ENCODE assay signal across 23 cellular contexts in genomic region chr1:40917995-40918711, GRCh38. TPM values are rescaled to one million over a fixed set of nuclear protein-coding genes. Genes with fewer than 3 reads are reported as not detected.
DNase-seq lines count a peak whose midpoint lies in the region; ATAC-seq, FAIRE-seq and TF ChIP-seq lines count a peak whose summit lies in the region.
"Had no signal": no experiment of that assay in that cellular context is flagged by ENCODE, and none has a peak within 500 bp of the region (broad histone marks: within the 10 kb centered on the region; RNA-seq: fewer than 3 reads in every experiment).

No MANE protein-coding gene starts in this region.

- no peak overlapping the region for H2BK120ac ChIP-seq in IMR-90 (ENCODE audit: low read depth, low read length)

- WGBS in IMR-90 (ENCODE audit: extremely low coverage in 2 of 2, insufficient read length in 1 of 2), 2 experiments = 70% methylated on average over 4 of the region's 6 CpGs; no CpG with 5 or more reads in 1 of the 2 experiments
- WGBS in body of pancreas, 2 donors = 79 to 91% methylated on average over 4 to 6 of the region's 6 CpGs

- FAIRE-seq in H54 (lab: Jason Lieb, UNC) = no peak
- FAIRE-seq: GM12878 had no signal

- no peaks in the 10 kb centered on the region for H3K79me1 ChIP-seq in IMR-90 (ENCODE audit: low read depth in 1 of 2, low read length in 2 of 2)

- no peak overlapping the region for H3K18ac ChIP-seq in IMR-90 (ENCODE audit: low read depth, low read length)

- H2AK5ac ChIP-seq in IMR-90 (ENCODE audit: low read depth, low read length) = no peak overlapping the region

- dilution Hi-C loops in IMR-90 (cut with HindIII; ENCODE audit: low sequenced_read_pairs, unreplicated experiment) = no loop called here

- H3K9me3 ChIP-seq in IMR-90 (ENCODE audit: control insufficient read depth, insufficient read depth, low read length) = no peaks in the 10 kb centered on the region
- no peaks in the 10 kb centered on the region for H3K9me3 ChIP-seq in body of pancreas
- H3K9me3 ChIP-seq: BLaER1, Caco-2, SJSA1 had no signal

- H3K27me3 ChIP-seq in IMR-90 (ENCODE audit: control insufficient read depth, insufficient read depth, low read length) (peaks cover 10% of the 10 kb centered on the region), body of pancreas (no peaks in the 10 kb centered on the region)
- H3K27me3 ChIP-seq: BLaER1, SJSA1 had no signal

- no peak for ATAC-seq in IMR-90 (ENCODE audit: low read depth)
- ATAC-seq in body of pancreas = no peak
- ATAC-seq: GM12878, Right ventricle myocardium inferior had no signal

- POLR2A ChIA-PET in IMR-90 (lab: Charles Lee; ENCODE audit: unreplicated experiment) = no interaction called here

- H3K23ac ChIP-seq in IMR-90 (ENCODE audit: low read depth, low read length) = no peak overlapping the region

- intact Hi-C loops in IMR-90 (cut with micrococcal nuclease) (no loop called here), body of pancreas (cut with DNase I) (no loop called here)

- no peak overlapping the region for H3K4me2 ChIP-seq in IMR-90 (ENCODE audit: low read depth, low read length)
- H3K4me2 ChIP-seq: BLaER1 had no signal

- H3K4me3 ChIP-seq in IMR-90 (ENCODE audit: insufficient read depth, low read depth, low read length) (no peak overlapping the region), body of pancreas (no peak overlapping the region)
- H3K4me3 ChIP-seq: BLaER1, GM12878, SJSA1 had no signal

- no peak overlapping the region for H4K5ac ChIP-seq in IMR-90 (ENCODE audit: low read depth, low read length)

- no peak overlapping the region for H3K9ac ChIP-seq in IMR-90 (ENCODE audit: low read depth, low read length)
- H3K9ac ChIP-seq: BLaER1 had no signal

- no peak for DNase-seq in IMR-90
- DNase-seq in body of pancreas = no peak
- peak; percentile 64 for DNase-seq in mesenteric fat pad (ENCODE audit: low spot score)
- DNase-seq in substantia nigra (lab: John Stamatoyannopoulos, UW) = no peak
- no peak for DNase-seq in H54 (ENCODE audit: insufficient read length, low spot score)
- DNase-seq in 8988T = no peak
- no peak for DNase-seq in activated T-cell treated with anti-CD3 and anti-CD28 coated beads, Interleukin-2, amount 50 U/mL, for 48 hours
- DNase-seq: ACHN; Caco-2; CD4-positive, alpha-beta T cell; DND-41; H9; HFFc6; Karpas-422; MV-4-11; NCI-H1694 treated with DMSO at 0.1 percent for 48 hours; NCI-H446; OCI-M1 had no signal

- no peak overlapping the region for H3K4ac ChIP-seq in IMR-90 (ENCODE audit: low read depth, low read length)

- no peak overlapping the region for H4K91ac ChIP-seq in IMR-90 (ENCODE audit: insufficient read depth, low read depth, low read length)

- BruUV-seq in IMR-90 (replicated peaks; lab: Mats Ljungman, UMichigan) = no TSS peak

- H2AFZ ChIP-seq in IMR-90 (replicated peaks; ENCODE audit: low read length, poor library complexity) = peak overlapping the region; percentile 56

- H3K27ac ChIP-seq in IMR-90 (ENCODE audit: insufficient read depth, low read length) (no peak overlapping the region), body of pancreas (peak overlapping the region; percentile 78 to 90 (median 86)), substantia nigra (ENCODE audit: low read depth, low read length, poor library complexity, severe bottlenecking) (peak overlapping the region; percentile 89)
- H3K27ac ChIP-seq: BLaER1, SJSA1 had no signal

- no peak for TF ChIP-seq RAD21 in IMR-90 (IDR thresholded peaks at IDR 0.05; ENCODE audit: low read length)

- H2AK9ac ChIP-seq in IMR-90 (replicated peaks; ENCODE audit: low read depth, low read length, poor library complexity) = peak overlapping the region; percentile 65

- H3K4me1 ChIP-seq in IMR-90 (ENCODE audit: control insufficient read depth, insufficient read depth, low read length) = no peaks in the 10 kb centered on the region
- H3K4me1 ChIP-seq in body of pancreas = peaks cover 42% of the 10 kb centered on the region
- H3K4me1 ChIP-seq: Caco-2, SJSA1 had no signal

- no peaks in the 10 kb centered on the region for H4K20me1 ChIP-seq in IMR-90 (ENCODE audit: insufficient read depth, low read length)
- H4K20me1 ChIP-seq: BLaER1 had no signal

- no peak overlapping the region for H2BK20ac ChIP-seq in IMR-90 (ENCODE audit: low read depth, low read length)

- TF ChIP-seq POLR2A in IMR-90 (IDR thresholded peaks at IDR 0.05; ENCODE audit: low read depth, low read length) (no peak), body of pancreas (IDR thresholded peaks at IDR 0.05) (no peak), H54 (IDR thresholded peaks at IDR 0.05; ENCODE audit: low read depth, low read length) (no peak)

- H3K56ac ChIP-seq in IMR-90 (ENCODE audit: extremely low read depth, insufficient read depth, low read length) = no peak overlapping the region

- H3K9me1 ChIP-seq in IMR-90 (ENCODE audit: insufficient read depth, low read length) = no peaks in the 10 kb centered on the region

- no peak overlapping the region for H2BK15ac ChIP-seq in IMR-90 (ENCODE audit: low read depth, low read length)

- CTCF ChIA-PET in IMR-90 (lab: Yijun Ruan, JAX) = no interaction called here

- no peaks in the 10 kb centered on the region for H3K36me3 ChIP-seq in IMR-90 (ENCODE audit: control insufficient read depth, insufficient read depth, low read length)
- no peaks in the 10 kb centered on the region for H3K36me3 ChIP-seq in body of pancreas (replicated peaks in 1 of 2; ENCODE audit: insufficient read depth in 1 of 2, low read depth in 2 of 2)
- H3K36me3 ChIP-seq: BLaER1, SJSA1 had no signal

- H3K14ac ChIP-seq in IMR-90 (replicated peaks; ENCODE audit: low read depth, low read length) = no peak overlapping the region

- no peak overlapping the region for H4K8ac ChIP-seq in IMR-90 (ENCODE audit: low read depth in 2 of 2, low read length in 2 of 2)

- H2BK5ac ChIP-seq in IMR-90 (ENCODE audit: low read depth, low read length, poor library complexity, severe bottlenecking) = no peak overlapping the region

- in situ Hi-C loops in IMR-90 (cut with MboI; ENCODE audit: low sequenced_read_pairs) = no loop called here

- TF ChIP-seq CTCF in IMR-90 (conservative IDR thresholded peaks at IDR 0.05; ENCODE audit: low read depth, low read length) (no peak), body of pancreas (IDR thresholded peaks at IDR 0.05) (no peak)

TF ChIP-seq in IMR-90, 13 proteins besides CTCF, POLR2A, EP300 and RAD21:
- TF ChIP-seq, protein P1, sequence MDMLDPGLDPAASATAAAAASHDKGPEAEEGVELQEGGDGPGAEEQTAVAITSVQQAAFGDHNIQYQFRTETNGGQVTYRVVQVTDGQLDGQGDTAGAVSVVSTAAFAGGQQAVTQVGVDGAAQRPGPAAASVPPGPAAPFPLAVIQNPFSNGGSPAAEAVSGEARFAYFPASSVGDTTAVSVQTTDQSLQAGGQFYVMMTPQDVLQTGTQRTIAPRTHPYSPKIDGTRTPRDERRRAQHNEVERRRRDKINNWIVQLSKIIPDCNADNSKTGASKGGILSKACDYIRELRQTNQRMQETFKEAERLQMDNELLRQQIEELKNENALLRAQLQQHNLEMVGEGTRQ (IDR thresholded peaks at IDR 0.05; ENCODE audit: low read depth, low read length) = no peak
- TF ChIP-seq RCOR1 (IDR thresholded peaks at IDR 0.05; ENCODE audit: insufficient replicate concordance, low read length) (no peak), FOS (IDR thresholded peaks at IDR 0.05; ENCODE audit: low read depth, low read length) (no peak), MAZ (IDR thresholded peaks at IDR 0.05; ENCODE audit: borderline replicate concordance, low read depth, low read length) (no peak), CEBPB (IDR thresholded peaks at IDR 0.05; ENCODE audit: low read depth, low read length) (no peak), RFX5 (IDR thresholded peaks at IDR 0.05; ENCODE audit: low read depth, low read length) (no peak), MXI1 (IDR thresholded peaks at IDR 0.05; ENCODE audit: borderline replicate concordance, low read depth, low read length) (no peak), CHD1 (IDR thresholded peaks at IDR 0.05; ENCODE audit: low read depth, low read length) (no peak), BHLHE40 (IDR thresholded peaks at IDR 0.05; ENCODE audit: low read depth, low read length) (no peak), SMC3 (IDR thresholded peaks at IDR 0.05; ENCODE audit: low read depth, low read length) (no peak), MAFK (IDR thresholded peaks at IDR 0.05; ENCODE audit: low read depth, low read length) (no peak), NFE2L2 (IDR thresholded peaks at IDR 0.05; ENCODE audit: low read depth, low read length) (no peak)
- TF ChIP-seq, protein P2, sequence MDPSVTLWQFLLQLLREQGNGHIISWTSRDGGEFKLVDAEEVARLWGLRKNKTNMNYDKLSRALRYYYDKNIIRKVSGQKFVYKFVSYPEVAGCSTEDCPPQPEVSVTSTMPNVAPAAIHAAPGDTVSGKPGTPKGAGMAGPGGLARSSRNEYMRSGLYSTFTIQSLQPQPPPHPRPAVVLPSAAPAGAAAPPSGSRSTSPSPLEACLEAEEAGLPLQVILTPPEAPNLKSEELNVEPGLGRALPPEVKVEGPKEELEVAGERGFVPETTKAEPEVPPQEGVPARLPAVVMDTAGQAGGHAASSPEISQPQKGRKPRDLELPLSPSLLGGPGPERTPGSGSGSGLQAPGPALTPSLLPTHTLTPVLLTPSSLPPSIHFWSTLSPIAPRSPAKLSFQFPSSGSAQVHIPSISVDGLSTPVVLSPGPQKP (IDR thresholded peaks at IDR 0.05; ENCODE audit: borderline replicate concordance, low read depth, low read length) = no peak

RNA-seq across cellular contexts. Expression of gene CITED4, which starts 56.0 kb away (rescaled TPM):
- total RNA-seq in IMR-90 (2012; rRNA removed) = under 0.01 and 0.28 TPM in 2 replicates
- 1.6 and 2.2 TPM in 2 replicates for polyA plus RNA-seq in IMR-90 (2012; rRNA removed)
- polyA plus RNA-seq in IMR-90 (2012; cell fraction: cytosol; rRNA removed) = 1.7 and 7.4 TPM in 2 replicates
- 1.2 and 3.1 TPM in 2 replicates for polyA plus RNA-seq in IMR-90 (2012; cell fraction: nucleus; rRNA removed; ENCODE audit: low replicate concordance)
- 100 to 1,000 TPM; 180 to 465 TPM for total RNA-seq in body of pancreas
- total RNA-seq in mesenteric fat pad = 20.6 TPM
- total RNA-seq: HT1080 had no signal

Comparison
In these comparisons a context has a peak if more than half of its experiments do, and no peak if none do; other contexts are left out.
1. RNA of gene CITED4, which starts 56.0 kb away (total RNA-seq): 180 to 465 TPM in body of pancreas and 20.6 TPM in mesenteric fat pad (single experiment); under 0.01 to 0.28 TPM in IMR-90; every median in the first group is over 10 times any median in the second.